ENCODE assay signal across 33 cellular contexts in the genomic region with DNA sequence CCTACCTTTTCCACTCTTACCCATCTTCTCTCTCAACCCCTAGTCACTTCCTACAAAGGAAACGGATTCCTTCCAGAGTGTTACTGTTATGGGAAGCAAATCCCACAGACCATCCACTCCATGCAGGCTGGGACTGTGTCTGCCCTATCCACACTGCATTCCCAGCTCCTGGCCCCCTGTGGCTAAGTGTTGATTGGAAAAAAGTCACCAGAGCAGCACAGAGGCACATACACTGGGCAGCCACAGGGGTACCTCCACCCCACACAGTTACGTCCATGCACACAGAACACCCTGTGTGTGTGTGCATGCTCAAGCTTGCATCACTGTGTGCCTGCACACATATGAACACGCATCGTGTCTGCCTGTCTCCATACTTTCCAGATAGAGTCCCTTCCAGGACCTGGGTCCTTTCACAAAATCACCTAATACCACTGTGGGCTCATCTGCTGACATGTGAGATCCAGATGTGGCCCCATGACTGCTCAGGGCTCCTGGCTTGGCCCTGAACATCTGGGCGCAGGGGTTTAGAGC. TPM values are rescaled to one million over a fixed set of nuclear protein-coding genes. Genes with fewer than 3 reads are reported as not detected.
"Had no signal": no experiment of that assay in that cellular context is flagged by ENCODE, and none has a peak within 500 bp of the region (broad histone marks: within the 10 kb centered on the region; RNA-seq: fewer than 3 reads in every experiment).

No MANE protein-coding gene starts in this region.

- H3K27me3 ChIP-seq: ascending aorta, breast epithelium had no signal

- H3K9me3 ChIP-seq: ascending aorta, breast epithelium, esophagus muscularis mucosa, heart left ventricle had no signal

- H3K4me3 ChIP-seq: ascending aorta, breast epithelium, cardiac muscle cell, coronary artery, dorsolateral prefrontal cortex, esophagus muscularis mucosa, heart left ventricle had no signal

- H3K27ac ChIP-seq: ascending aorta, breast epithelium, cardiac muscle cell, coronary artery, dorsolateral prefrontal cortex, esophagus muscularis mucosa, heart left ventricle, VCaP had no signal

- H3K9me3 Mint-ChIP-seq: activated B cell treated with CpG ODN at 0.5 μM for 24 hours; activated CD4-positive, alpha-beta memory T cell treated with anti-CD3 and anti-CD28 coated beads for 36 hours; activated CD4-positive, alpha-beta T cell treated with anti-CD3 and anti-CD28 coated beads, Interleukin-2, amount 10 ng/mL, durations not matched to agents 24 days and 14 days; activated naive CD4-positive, alpha-beta T cell treated with anti-CD3 and anti-CD28 coated beads for 36 hours; activated naive CD4-positive, alpha-beta T cell treated with anti-CD3 and anti-CD28 coated beads, Interleukin-2, amount 50 U/mL, for 24 hours; activated naive CD8-positive, alpha-beta T cell treated with anti-CD3 and anti-CD28 coated beads for 36 hours; activated T-helper 1 cell treated with anti-CD3 and anti-CD28 coated beads, Interleukin-12 subunit alpha, Interleukin-12 subunit beta, Interleukin-2, Interleukin-4 antibody, amounts not matched to agents 30 ng/mL and 10 ng/mL and 1 ng/mL, durations not matched to agents 14 hours and 24 hours and 36 hours; activated T-helper 2 cell treated with anti-CD3 and anti-CD28 coated beads, Interferon-gamma antibody, Interleukin-2, Interleukin-4, amounts not matched to agents 10 μg/mL and 5 μg/mL and 100 μg/mL, durations not matched to agents 14 hours and 24 hours and 36 hours; dendritic cell treated with granulocyte-macrophage colony-stimulating factor and Interleukin-4, amounts not matched to agents 40 ng/mL and 50 ng/mL, for 4 days had no signal

- H3K36me3 ChIP-seq: ascending aorta, breast epithelium, cardiac muscle cell, esophagus muscularis mucosa, heart left ventricle had no signal

- H3K27ac Mint-ChIP-seq: activated B cell treated with CpG ODN at 0.5 μM for 24 hours; activated CD4-positive, alpha-beta memory T cell treated with anti-CD3 and anti-CD28 coated beads for 36 hours; activated CD4-positive, alpha-beta T cell treated with anti-CD3 and anti-CD28 coated beads for 36 hours; activated CD4-positive, alpha-beta T cell treated with anti-CD3 and anti-CD28 coated beads, Interleukin-2, amount 10 ng/mL, durations not matched to agents 24 days and 14 days; activated CD8-positive, alpha-beta memory T cell treated with anti-CD3 and anti-CD28 coated beads, Interleukin-2, amount 10 ng/mL, durations not matched to agents 7 days and 5 days; activated CD8-positive, alpha-beta T cell treated with anti-CD3 and anti-CD28 coated beads, Interleukin-2, amount 10 ng/mL, durations not matched to agents 7 days and 5 days; activated naive CD4-positive, alpha-beta T cell treated with anti-CD3 and anti-CD28 coated beads for 36 hours; activated naive CD4-positive, alpha-beta T cell treated with anti-CD3 and anti-CD28 coated beads, Interleukin-2, amount 50 U/mL, for 24 hours; activated naive CD8-positive, alpha-beta T cell treated with anti-CD3 and anti-CD28 coated beads for 36 hours; activated T-helper 1 cell treated with anti-CD3 and anti-CD28 coated beads, Interleukin-12 subunit alpha, Interleukin-12 subunit beta, Interleukin-2, Interleukin-4 antibody, amounts not matched to agents 30 ng/mL and 10 ng/mL and 1 ng/mL, durations not matched to agents 14 hours and 24 hours and 36 hours; activated T-helper 2 cell treated with anti-CD3 and anti-CD28 coated beads, Interferon-gamma antibody, Interleukin-2, Interleukin-4, amounts not matched to agents 10 μg/mL and 5 μg/mL and 100 μg/mL, durations not matched to agents 14 hours and 24 hours and 36 hours; dendritic cell treated with granulocyte-macrophage colony-stimulating factor and Interleukin-4, amounts not matched to agents 40 ng/mL and 50 ng/mL, for 4 days had no signal

- DNase-seq: activated B cell treated with CpG ODN at 0.5 μM for 24 hours; activated CD4-positive, alpha-beta memory T cell treated with anti-CD3 and anti-CD28 coated beads for 36 hours; activated CD4-positive, alpha-beta T cell treated with anti-CD3 and anti-CD28 coated beads for 36 hours; activated CD4-positive, alpha-beta T cell treated with anti-CD3 and anti-CD28 coated beads, Interleukin-2, amount 10 ng/mL, durations not matched to agents 24 days and 14 days; activated CD8-positive, alpha-beta memory T cell treated with anti-CD3 and anti-CD28 coated beads, Interleukin-2, amount 10 ng/mL, durations not matched to agents 7 days and 5 days; activated CD8-positive, alpha-beta memory T cell treated with anti-CD3 and anti-CD28 coated beads, Interleukin-2, amount 50 U/mL, for 4 hours; activated CD8-positive, alpha-beta T cell treated with anti-CD3 and anti-CD28 coated beads, Interleukin-2, amount 10 ng/mL, durations not matched to agents 7 days and 5 days; activated effector memory CD4-positive, alpha-beta T cell treated with anti-CD3 and anti-CD28 coated beads, Interleukin-2, amount 50 U/mL, for 16 hours; activated naive CD4-positive, alpha-beta T cell treated with anti-CD3 and anti-CD28 coated beads for 36 hours; activated naive CD8-positive, alpha-beta T cell treated with anti-CD3 and anti-CD28 coated beads for 36 hours; activated T-cell treated with anti-CD3 and anti-CD28 coated beads, Interleukin-2, amount 50 U/mL, for 1 hour; activated T-cell treated with anti-CD3 and anti-CD28 coated beads, Interleukin-2, amount 50 U/mL, for 48 hours; central memory CD4-positive, alpha-beta T cell; dorsolateral prefrontal cortex; effector memory CD4-positive, alpha-beta T cell; erythroblast; foreskin melanocyte; heart left ventricle; T-helper 2 cell had no signal

- H3K36me3 Mint-ChIP-seq: activated CD4-positive, alpha-beta memory T cell treated with anti-CD3 and anti-CD28 coated beads for 36 hours; activated naive CD4-positive, alpha-beta T cell treated with anti-CD3 and anti-CD28 coated beads, Interleukin-2, amount 50 U/mL, for 24 hours; activated naive CD8-positive, alpha-beta T cell treated with anti-CD3 and anti-CD28 coated beads for 36 hours; brain had no signal

- H3K4me3 Mint-ChIP-seq: activated B cell treated with CpG ODN at 0.5 μM for 24 hours; activated CD4-positive, alpha-beta memory T cell treated with anti-CD3 and anti-CD28 coated beads for 36 hours; activated CD4-positive, alpha-beta T cell treated with anti-CD3 and anti-CD28 coated beads for 36 hours; activated CD4-positive, alpha-beta T cell treated with anti-CD3 and anti-CD28 coated beads, Interleukin-2, amount 10 ng/mL, durations not matched to agents 24 days and 14 days; activated CD8-positive, alpha-beta memory T cell treated with anti-CD3 and anti-CD28 coated beads, Interleukin-2, amount 10 ng/mL, durations not matched to agents 7 days and 5 days; activated CD8-positive, alpha-beta T cell treated with anti-CD3 and anti-CD28 coated beads, Interleukin-2, amount 10 ng/mL, durations not matched to agents 7 days and 5 days; activated naive CD4-positive, alpha-beta T cell treated with anti-CD3 and anti-CD28 coated beads for 36 hours; activated naive CD4-positive, alpha-beta T cell treated with anti-CD3 and anti-CD28 coated beads, Interleukin-2, amount 50 U/mL, for 24 hours; activated naive CD8-positive, alpha-beta T cell treated with anti-CD3 and anti-CD28 coated beads for 36 hours; activated T-helper 1 cell treated with anti-CD3 and anti-CD28 coated beads, Interleukin-12 subunit alpha, Interleukin-12 subunit beta, Interleukin-2, Interleukin-4 antibody, amounts not matched to agents 30 ng/mL and 10 ng/mL and 1 ng/mL, durations not matched to agents 14 hours and 24 hours and 36 hours; brain; dendritic cell treated with granulocyte-macrophage colony-stimulating factor and Interleukin-4, amounts not matched to agents 40 ng/mL and 50 ng/mL, for 4 days had no signal

- ATAC-seq: activated CD4-positive, alpha-beta T cell treated with anti-CD3 and anti-CD28 coated beads for 36 hours; activated CD4-positive, CD25-positive, alpha-beta regulatory T cell treated with anti-CD3 and anti-CD28 coated beads, Interleukin-2, amount 50 U/mL, for 24 hours; activated CD8-positive, alpha-beta memory T cell treated with anti-CD3 and anti-CD28 coated beads, Interleukin-2, amount 10 ng/mL, durations not matched to agents 7 days and 5 days; activated CD8-positive, alpha-beta T cell treated with anti-CD3 and anti-CD28 coated beads, Interleukin-2, amount 10 ng/mL, durations not matched to agents 7 days and 5 days; heart left ventricle had no signal

- H3K4me1 ChIP-seq: breast epithelium had no signal

RNA-seq across cellular contexts. Expression of a gene that starts 4.2 kb away (rescaled TPM):
- total RNA-seq: activated CD4-positive, alpha-beta T cell treated with anti-CD3 and anti-CD28 coated beads, Interleukin-2, amount 10 ng/mL, durations not matched to agents 24 days and 14 days; activated T-helper 1 cell treated with anti-CD3 and anti-CD28 coated beads, Interleukin-12 subunit alpha, Interleukin-12 subunit beta, Interleukin-2, Interleukin-4 antibody, amounts not matched to agents 30 ng/mL and 10 ng/mL and 1 ng/mL, durations not matched to agents 14 hours and 24 hours and 36 hours had no signal

RNA-seq across cellular contexts. Expression of a gene that starts 36.0 kb away (rescaled TPM):
- total RNA-seq: activated CD4-positive, alpha-beta memory T cell treated with anti-CD3 and anti-CD28 coated beads for 36 hours; activated CD4-positive, alpha-beta T cell treated with anti-CD3 and anti-CD28 coated beads for 36 hours; activated CD4-positive, alpha-beta T cell treated with anti-CD3 and anti-CD28 coated beads, Interleukin-2, amount 10 ng/mL, durations not matched to agents 24 days and 14 days; activated CD8-positive, alpha-beta memory T cell treated with anti-CD3 and anti-CD28 coated beads for 36 hours; activated CD8-positive, alpha-beta memory T cell treated with anti-CD3 and anti-CD28 coated beads, Interleukin-2, amount 10 ng/mL, durations not matched to agents 7 days and 5 days; activated CD8-positive, alpha-beta T cell treated with anti-CD3 and anti-CD28 coated beads, Interleukin-2, amount 10 ng/mL, durations not matched to agents 7 days and 5 days; activated naive CD4-positive, alpha-beta T cell treated with anti-CD3 and anti-CD28 coated beads for 36 hours; activated naive CD8-positive, alpha-beta T cell treated with anti-CD3 and anti-CD28 coated beads for 36 hours; activated T-helper 1 cell treated with anti-CD3 and anti-CD28 coated beads, Interleukin-12 subunit alpha, Interleukin-12 subunit beta, Interleukin-2, Interleukin-4 antibody, amounts not matched to agents 30 ng/mL and 10 ng/mL and 1 ng/mL, durations not matched to agents 14 hours and 24 hours and 36 hours; activated T-helper 2 cell treated with anti-CD3 and anti-CD28 coated beads, Interferon-gamma antibody, Interleukin-2, Interleukin-4, amounts not matched to agents 10 μg/mL and 5 μg/mL and 100 μg/mL, durations not matched to agents 14 hours and 24 hours and 36 hours; T-helper 1 cell treated with Interleukin-12 subunit alpha and Interleukin-12 subunit beta and Interleukin-4 antibody, amounts not matched to agents 30 ng/mL and 1 ng/mL, for 36 hours had no signal
